14 cellular contexts compared by ENCODE assay signal in genomic region chr3:7285502-7285901, GRCh38.
A peak's percentile ranks its signal among the peaks of the same experiment; 100 is the strongest.
DNase-seq lines count a peak whose midpoint lies in the region; ATAC-seq, FAIRE-seq and TF ChIP-seq lines count a peak whose summit lies in the region.
"Had no signal": no experiment of that assay in that cellular context is flagged by ENCODE, and none has a peak within 500 bp of the region (broad histone marks: within the 10 kb centered on the region; RNA-seq: fewer than 3 reads in every experiment).

No MANE protein-coding gene starts in this region.

- H3K27me3 ChIP-seq in bronchial epithelial cell (ENCODE audit: control insufficient read depth, insufficient read depth, low read length): no peaks in the 10 kb centered on the region
- no peaks in the 10 kb centered on the region for H3K27me3 ChIP-seq in naive thymus-derived CD4-positive, alpha-beta T cell (ENCODE audit: control insufficient read depth in 2 of 2, insufficient read depth in 2 of 2, low read length in 2 of 2)

- H3K4me3 ChIP-seq in bronchial epithelial cell (ENCODE audit: low read depth, low read length): no peak overlapping the region
- no peak overlapping the region for H3K4me3 ChIP-seq in naive thymus-derived CD4-positive, alpha-beta T cell (ENCODE audit: low read length)
- H3K4me3 ChIP-seq: smooth muscle cell had no signal

- peak; percentile 18 for ATAC-seq in naive thymus-derived CD4-positive, alpha-beta T cell
- no peak for ATAC-seq in HG02870 (IDR thresholded peaks at IDR 0.05; ENCODE audit: unreplicated experiment)
- ATAC-seq: activated CD4-positive, CD25-positive, alpha-beta regulatory T cell treated with anti-CD3 and anti-CD28 coated beads, Interleukin-2, amount 50 U/mL, for 24 hours; activated T-helper 17 cell treated with anti-CD3 and anti-CD28 coated beads, Interleukin-2, amount 50 U/mL, for 72 hours had no signal

- TF ChIP-seq CTCF in bronchial epithelial cell (IDR thresholded peaks at IDR 0.05; ENCODE audit: insufficient read depth, low read length, severe bottlenecking) (peak; percentile 25), progenitor cell of endocrine pancreas (IDR thresholded peaks at IDR 0.05; ENCODE audit: unreplicated experiment) (no peak)

- no peak overlapping the region for H3K4me3 Mint-ChIP-seq in naive thymus-derived CD4-positive, alpha-beta T cell
- no peak overlapping the region for H3K4me3 Mint-ChIP-seq in progenitor cell of endocrine pancreas (ENCODE audit: low read depth)
- H3K4me3 Mint-ChIP-seq: activated T-helper 17 cell treated with anti-CD3 and anti-CD28 coated beads, Interleukin-2, amount 50 U/mL, for 72 hours had no signal

- H3K27me3 Mint-ChIP-seq in naive thymus-derived CD4-positive, alpha-beta T cell: peaks cover 0 to 5% (median 0%) of the 10 kb centered on the region in 5 donors
- H3K27me3 Mint-ChIP-seq in progenitor cell of endocrine pancreas: no peaks in the 10 kb centered on the region
- H3K27me3 Mint-ChIP-seq: activated T-helper 17 cell treated with anti-CD3 and anti-CD28 coated beads, Interleukin-2, amount 50 U/mL, for 72 hours had no signal

- no peak for FAIRE-seq in bronchial epithelial cell (lab: Jason Lieb, UNC)
- FAIRE-seq: RCC 7860 had no signal

- no peaks in the 10 kb centered on the region for H3K36me3 Mint-ChIP-seq in naive thymus-derived CD4-positive, alpha-beta T cell
- no peaks in the 10 kb centered on the region for H3K36me3 Mint-ChIP-seq in progenitor cell of endocrine pancreas (ENCODE audit: insufficient read depth)

- H3K9me3 ChIP-seq in naive thymus-derived CD4-positive, alpha-beta T cell (ENCODE audit: control insufficient read depth in 2 of 3, low read length in 3 of 3): no peaks in the 10 kb centered on the region

- peaks cover 0 to 3% (median 0%) of the 10 kb centered on the region in 11 donors for H3K9me3 Mint-ChIP-seq in naive thymus-derived CD4-positive, alpha-beta T cell
- H3K9me3 Mint-ChIP-seq in progenitor cell of endocrine pancreas (ENCODE audit: low read depth): no peaks in the 10 kb centered on the region
- H3K9me3 Mint-ChIP-seq: activated T-helper 17 cell treated with anti-CD3 and anti-CD28 coated beads, Interleukin-2, amount 50 U/mL, for 72 hours had no signal

- no peaks in the 10 kb centered on the region for H3K4me1 ChIP-seq in naive thymus-derived CD4-positive, alpha-beta T cell (ENCODE audit: control insufficient read depth in 2 of 2, insufficient read depth in 2 of 2, low read length in 2 of 2)

- no peak overlapping the region for H3K27ac ChIP-seq in naive thymus-derived CD4-positive, alpha-beta T cell (ENCODE audit: low read depth, low read length)

- H3K4me1 Mint-ChIP-seq in naive thymus-derived CD4-positive, alpha-beta T cell: peaks cover 0 to 3% (median 0%) of the 10 kb centered on the region in 7 donors
- H3K4me1 Mint-ChIP-seq in progenitor cell of endocrine pancreas (ENCODE audit: low read depth): peaks cover 6% of the 10 kb centered on the region
- H3K4me1 Mint-ChIP-seq: activated T-helper 17 cell treated with anti-CD3 and anti-CD28 coated beads, Interleukin-2, amount 50 U/mL, for 72 hours had no signal

- intact Hi-C loops in naive thymus-derived CD4-positive, alpha-beta T cell (cut with micrococcal nuclease): loop anchor here in 1 of 2 donors (5.0 kb wide), 1 partner anchor 1132 kb away; no protein-coding TSS in a partner anchor

- H3K27ac Mint-ChIP-seq in naive thymus-derived CD4-positive, alpha-beta T cell: no peak overlapping the region
- no peak overlapping the region for H3K27ac Mint-ChIP-seq in progenitor cell of endocrine pancreas
- H3K27ac Mint-ChIP-seq: activated T-helper 17 cell treated with anti-CD3 and anti-CD28 coated beads, Interleukin-2, amount 50 U/mL, for 72 hours had no signal

- H3K36me3 ChIP-seq in bronchial epithelial cell (ENCODE audit: control insufficient read depth, insufficient read depth, low read length): no peaks in the 10 kb centered on the region
- no peaks in the 10 kb centered on the region for H3K36me3 ChIP-seq in naive thymus-derived CD4-positive, alpha-beta T cell (ENCODE audit: control insufficient read depth in 2 of 3, insufficient read depth in 3 of 3, low read length in 3 of 3)

- POLR2A ChIA-PET in naive thymus-derived CD4-positive, alpha-beta T cell (lab: Charles Lee): no interaction called here

- CTCF ChIA-PET in naive thymus-derived CD4-positive, alpha-beta T cell (lab: Charles Lee): no interaction called here

- DNase-seq in NCI-H82 (lab: John Stamatoyannopoulos, UW) (peak; percentile 33), NCI-H82 treated with DMSO at 0.1 percent for 48 hours (lab: John Stamatoyannopoulos, UW; ENCODE audit: unreplicated experiment) (no peak), HT-29 (ENCODE audit: low spot score) (peak; percentile 50), bronchial epithelial cell (ENCODE audit: low read depth) (peak; percentile 21), cerebellum (ENCODE audit: low spot score) (no peak), progenitor cell of endocrine pancreas (ENCODE audit: low spot score, unreplicated experiment) (no peak)
- no peak for DNase-seq in naive thymus-derived CD4-positive, alpha-beta T cell
- DNase-seq: NCI-H1048; stimulated activated CD8-positive, alpha-beta memory T cell treated with anti-CD3 and anti-CD28 coated beads, Interleukin-4, amount 100 ng/mL, for 48 hours had no signal

Comparison
In these comparisons a context has a peak if more than half of its experiments do, and no peak if none do; other contexts are left out.
1. DNase-seq: peak in NCI-H82 (single experiment), HT-29 (single experiment) and bronchial epithelial cell (single experiment); none in NCI-H82 treated with DMSO at 0.1 percent for 48 hours (single experiment), naive thymus-derived CD4-positive, alpha-beta T cell (0 of 9), cerebellum (single experiment) and progenitor cell of endocrine pancreas (single experiment).